In the genomic region with DNA sequence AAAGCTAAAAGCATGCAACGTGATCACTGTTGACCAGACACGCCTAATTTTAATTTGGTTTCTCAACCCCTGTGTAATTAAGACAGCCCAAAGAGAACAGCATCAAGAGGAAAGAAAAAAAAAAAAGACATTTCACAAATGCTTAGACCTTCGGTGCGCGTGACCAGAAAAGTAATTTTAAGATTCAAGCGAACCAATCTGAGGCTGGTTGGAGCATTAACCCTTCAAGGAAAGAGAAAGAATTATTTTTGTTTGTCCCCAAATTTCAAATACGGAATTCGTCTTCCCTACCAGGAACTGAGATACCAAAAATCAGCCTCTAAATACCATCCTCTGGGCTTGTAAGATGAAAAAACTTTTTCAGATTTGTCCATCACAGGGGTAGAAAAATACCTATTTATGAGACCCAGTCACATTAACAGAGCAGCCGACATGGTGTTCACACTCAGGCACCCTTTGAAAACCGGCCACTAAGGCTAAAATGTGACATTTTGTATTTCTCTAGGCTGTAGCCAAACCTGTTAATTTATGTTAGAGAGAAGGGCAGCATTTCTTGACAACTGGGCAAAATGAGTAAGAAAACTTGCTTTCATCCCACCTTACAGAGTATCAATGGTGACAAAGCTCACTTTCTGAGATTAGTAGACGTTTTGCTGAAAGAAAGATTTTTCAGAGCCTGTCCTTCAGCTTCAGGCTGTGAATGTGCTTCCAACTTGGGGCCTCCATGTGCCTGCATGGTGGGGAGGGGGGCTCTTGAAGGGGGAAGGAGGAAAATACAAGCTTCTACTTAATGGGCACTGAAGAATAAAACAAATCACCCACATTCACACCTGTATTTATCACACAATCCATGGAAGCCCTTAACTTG, we compare ENCODE assay signal across 7 cellular contexts.
DNase-seq lines count a peak whose midpoint lies in the region; ATAC-seq and TF ChIP-seq lines count a peak whose summit lies in the region.

No MANE protein-coding gene starts in this region.

- H3K36me3 Mint-ChIP-seq in HFFc6 (ENCODE audit: low read depth), result peaks cover 52% of the 10 kb centered on the region
- peaks cover 12% of the 10 kb centered on the region for H3K36me3 Mint-ChIP-seq in T-helper 17 cell (ENCODE audit: low read depth)
- peaks cover 40% of the 10 kb centered on the region for H3K36me3 Mint-ChIP-seq in stimulated activated memory B cell treated with anti-CD40 and anti-IgM and Interleukin-4, amounts not matched to agents 10 μg/mL and 1 μg/mL and 100 μg/mL, for 72 hours
- no peaks in the 10 kb centered on the region for H3K36me3 Mint-ChIP-seq in nephron progenitor cell (ENCODE audit: low read depth)

- ATAC-seq in T-helper 17 cell (no peak), GM19467 (IDR thresholded peaks at IDR 0.05; ENCODE audit: unreplicated experiment) (no peak)
- ATAC-seq in stimulated activated memory B cell treated with anti-CD40 and anti-IgM and Interleukin-4, amounts not matched to agents 10 μg/mL and 1 μg/mL and 100 μg/mL, for 72 hours, result no peak

- no peak for DNase-seq in HFFc6
- no peak for DNase-seq in T-helper 17 cell
- DNase-seq in fibroblast of villous mesenchyme (ENCODE audit: low read depth), result no peak
- no peak for DNase-seq in hippocampal formation (lab: John Stamatoyannopoulos, UW)
- DNase-seq in nephron progenitor cell, result no peak

- H3K27ac Mint-ChIP-seq in HFFc6, result peak overlapping the region; percentile 94
- peak overlapping the region; percentile 94 for H3K27ac Mint-ChIP-seq in T-helper 17 cell
- peak overlapping the region; percentile 82 for H3K27ac Mint-ChIP-seq in stimulated activated memory B cell treated with anti-CD40 and anti-IgM and Interleukin-4, amounts not matched to agents 10 μg/mL and 1 μg/mL and 100 μg/mL, for 72 hours
- no peak overlapping the region for H3K27ac Mint-ChIP-seq in nephron progenitor cell

- peak overlapping the region; percentile 68 for H3K4me3 ChIP-seq in fibroblast of villous mesenchyme (ENCODE audit: low read depth, low read length)

- peaks cover 33% of the 10 kb centered on the region for H3K27me3 Mint-ChIP-seq in HFFc6 (ENCODE audit: insufficient read depth)
- no peaks in the 10 kb centered on the region for H3K27me3 Mint-ChIP-seq in T-helper 17 cell
- no peaks in the 10 kb centered on the region for H3K27me3 Mint-ChIP-seq in stimulated activated memory B cell treated with anti-CD40 and anti-IgM and Interleukin-4, amounts not matched to agents 10 μg/mL and 1 μg/mL and 100 μg/mL, for 72 hours
- H3K27me3 Mint-ChIP-seq in nephron progenitor cell (ENCODE audit: low read depth, poor library complexity), result no peaks in the 10 kb centered on the region

- H3K9me3 ChIP-seq in T-helper 17 cell (ENCODE audit: control insufficient read depth, low read length, poor library complexity, severe bottlenecking), result no peaks in the 10 kb centered on the region

- H3K9me3 Mint-ChIP-seq in HFFc6 (peaks cover 36% of the 10 kb centered on the region), nephron progenitor cell (no peaks in the 10 kb centered on the region)
- H3K9me3 Mint-ChIP-seq in stimulated activated memory B cell treated with anti-CD40 and anti-IgM and Interleukin-4, amounts not matched to agents 10 μg/mL and 1 μg/mL and 100 μg/mL, for 72 hours, result no peaks in the 10 kb centered on the region

- H3K4me3 Mint-ChIP-seq in HFFc6 (peak overlapping the region; percentile 99), T-helper 17 cell (peak overlapping the region; percentile 86), nephron progenitor cell (no peak overlapping the region)
- peak overlapping the region; percentile 85 for H3K4me3 Mint-ChIP-seq in stimulated activated memory B cell treated with anti-CD40 and anti-IgM and Interleukin-4, amounts not matched to agents 10 μg/mL and 1 μg/mL and 100 μg/mL, for 72 hours

- TF ChIP-seq CTCF in HFFc6 (IDR thresholded peaks at IDR 0.05) (no peak), fibroblast of villous mesenchyme (IDR thresholded peaks at IDR 0.05; ENCODE audit: insufficient read depth, low read depth, low read length) (no peak), nephron progenitor cell (IDR thresholded peaks at IDR 0.05) (no peak)

- H3K4me1 Mint-ChIP-seq in HFFc6 (ENCODE audit: low read depth), result peaks cover 72% of the 10 kb centered on the region
- H3K4me1 Mint-ChIP-seq in T-helper 17 cell, result peaks cover 89% of the 10 kb centered on the region
- peaks cover 92% of the 10 kb centered on the region for H3K4me1 Mint-ChIP-seq in stimulated activated memory B cell treated with anti-CD40 and anti-IgM and Interleukin-4, amounts not matched to agents 10 μg/mL and 1 μg/mL and 100 μg/mL, for 72 hours
- peaks cover 49% of the 10 kb centered on the region for H3K4me1 Mint-ChIP-seq in nephron progenitor cell
